8 cellular contexts compared by ENCODE assay signal in the genomic region with DNA sequence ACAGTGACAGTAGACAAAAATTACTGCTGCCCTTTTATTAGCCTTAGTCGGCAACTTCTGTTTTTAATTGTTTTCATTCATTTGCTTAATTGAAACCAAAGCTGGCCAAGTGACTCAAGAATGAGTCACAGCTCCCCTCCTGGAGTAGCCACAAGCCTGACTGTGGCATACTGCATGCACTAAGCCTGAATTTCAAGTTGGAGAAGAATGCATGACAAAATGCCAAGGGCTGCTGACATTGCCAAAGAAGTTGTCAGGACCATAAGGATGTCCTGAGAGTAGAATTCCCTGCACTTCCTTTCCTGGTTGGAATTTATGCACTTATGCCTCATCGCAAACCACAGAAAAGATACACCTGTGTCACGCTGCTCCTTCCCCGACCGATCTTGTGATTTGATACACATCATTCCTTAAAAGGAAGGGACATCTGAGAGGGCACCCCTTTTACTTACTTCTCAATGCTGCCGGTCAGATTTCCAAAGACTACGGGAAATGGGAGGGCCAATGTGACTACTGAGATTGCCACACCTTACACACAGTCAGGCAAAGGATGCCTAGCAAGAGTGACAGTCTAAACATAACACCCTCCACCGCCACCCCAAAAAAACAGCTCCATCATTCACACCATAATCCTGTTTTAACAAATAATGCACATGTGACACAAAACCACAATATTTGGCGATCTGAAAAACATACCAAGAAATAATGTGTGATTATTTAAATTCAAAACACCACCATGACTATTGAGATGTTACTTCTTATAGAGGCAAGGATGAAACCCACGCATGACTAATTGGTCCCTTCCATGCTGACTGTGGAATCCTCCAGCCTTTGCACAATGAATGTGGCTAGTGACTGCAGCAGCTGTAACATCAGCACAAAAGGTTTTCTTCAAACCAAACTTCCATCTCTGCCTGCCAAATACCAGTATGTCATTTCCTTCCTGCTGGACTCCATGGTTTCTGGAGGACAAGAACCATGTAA. TPM values are rescaled to one million over a fixed set of nuclear protein-coding genes. Genes with fewer than 3 reads are reported as not detected.
DNase-seq lines count a peak whose midpoint lies in the region; ATAC-seq and TF ChIP-seq lines count a peak whose summit lies in the region.

No MANE protein-coding gene starts in this region.

- H3K27me3 Mint-ChIP-seq in CD8-positive, alpha-beta T cell (ENCODE audit: low read depth), result no peaks in the 10 kb centered on the region
- H3K27me3 Mint-ChIP-seq in activated CD4-positive, alpha-beta memory T cell treated with anti-CD3 and anti-CD28 coated beads for 36 hours, result no peaks in the 10 kb centered on the region

- no peaks in the 10 kb centered on the region for H3K9me3 ChIP-seq in CD8-positive, alpha-beta T cell (ENCODE audit: low read length)

- CTCF ChIA-PET in CD8-positive, alpha-beta T cell (lab: Charles Lee), result interaction anchor here (0.6 to 1.1 kb wide), 2 partner anchors 25 to 27 kb away, joined by 3 to 4 read pairs; no protein-coding TSS in a partner anchor
- CTCF ChIA-PET in activated CD4-positive, alpha-beta memory T cell treated with anti-CD3 and anti-CD28 coated beads for 36 hours (lab: Charles Lee), result interaction anchor here (1.1 to 1.2 kb wide), 2 partner anchors 27 to 154 kb away, joined by 3 read pairs; no protein-coding TSS in a partner anchor

- POLR2A ChIA-PET in CD8-positive, alpha-beta T cell (lab: Charles Lee), result no interaction called here
- POLR2A ChIA-PET in activated CD4-positive, alpha-beta memory T cell treated with anti-CD3 and anti-CD28 coated beads for 36 hours (lab: Charles Lee), result interaction anchor here (1.2 to 1.7 kb wide), 2 partner anchors 27 to 29 kb away, joined by 3 to 10 read pairs; no protein-coding TSS in a partner anchor

- H3K4me1 Mint-ChIP-seq in CD8-positive, alpha-beta T cell (ENCODE audit: low read depth), result peaks cover 67% of the 10 kb centered on the region
- peaks cover 44% of the 10 kb centered on the region for H3K4me1 Mint-ChIP-seq in activated CD4-positive, alpha-beta memory T cell treated with anti-CD3 and anti-CD28 coated beads for 36 hours (ENCODE audit: low read depth)

- TF ChIP-seq CTCF in CD8-positive, alpha-beta T cell (IDR thresholded peaks at IDR 0.05), result no peak
- TF ChIP-seq CTCF in LNCaP clone FGC (IDR thresholded peaks at IDR 0.05; ENCODE audit: control insufficient read depth, extremely low read depth, insufficient read depth) (no peak), fibroblast of mammary gland (conservative IDR thresholded peaks at IDR 0.05; ENCODE audit: control insufficient read depth, insufficient read depth, low read depth, low read length) (no peak)

- H3K4me3 ChIP-seq in CD8-positive, alpha-beta T cell (ENCODE audit: low read depth, low read length), result no peak overlapping the region
- no peak overlapping the region for H3K4me3 ChIP-seq in LNCaP clone FGC (ENCODE audit: low read depth, low read length)
- H3K4me3 ChIP-seq in fibroblast of mammary gland (ENCODE audit: control insufficient read depth, low read depth, low read length), result no peak overlapping the region

- peak; percentile 78 for ATAC-seq in CD8-positive, alpha-beta T cell
- peak; percentile 44 for ATAC-seq in GM21723 (IDR thresholded peaks at IDR 0.05; ENCODE audit: unreplicated experiment)

- no peaks in the 10 kb centered on the region for H3K36me3 Mint-ChIP-seq in CD8-positive, alpha-beta T cell
- no peaks in the 10 kb centered on the region for H3K36me3 Mint-ChIP-seq in activated CD4-positive, alpha-beta memory T cell treated with anti-CD3 and anti-CD28 coated beads for 36 hours

- H3K27ac Mint-ChIP-seq in CD8-positive, alpha-beta T cell, result peak overlapping the region; percentile 50
- peak overlapping the region; percentile 64 for H3K27ac Mint-ChIP-seq in activated CD4-positive, alpha-beta memory T cell treated with anti-CD3 and anti-CD28 coated beads for 36 hours

- H3K36me3 ChIP-seq in CD8-positive, alpha-beta T cell (ENCODE audit: insufficient read depth, low read length), result no peaks in the 10 kb centered on the region

- peak in 5 of 7 experiments; percentile 27 to 57 (median 34) for DNase-seq in CD8-positive, alpha-beta T cell
- DNase-seq in LNCaP clone FGC (ENCODE audit: low read depth) (peak; percentile 94), fibroblast of mammary gland (ENCODE audit: low read depth) (peak; percentile 98), pons (ENCODE audit: low spot score) (peak; percentile 25), NCI-H345 treated with DMSO at 0.1 percent for 48 hours (lab: John Stamatoyannopoulos, UW; ENCODE audit: unreplicated experiment) (no peak), NCI-H2029 treated with DMSO at 0.1 percent for 48 hours (lab: John Stamatoyannopoulos, UW) (no peak)
- DNase-seq in activated CD4-positive, alpha-beta memory T cell treated with anti-CD3 and anti-CD28 coated beads for 36 hours, result peak; percentile 72

- no peaks in the 10 kb centered on the region for H3K27me3 ChIP-seq in CD8-positive, alpha-beta T cell (ENCODE audit: insufficient read depth, low read length)

- H3K9me3 Mint-ChIP-seq in CD8-positive, alpha-beta T cell, result no peaks in the 10 kb centered on the region
- H3K9me3 Mint-ChIP-seq in activated CD4-positive, alpha-beta memory T cell treated with anti-CD3 and anti-CD28 coated beads for 36 hours, result no peaks in the 10 kb centered on the region

- peak overlapping the region; percentile 17 for H3K27ac ChIP-seq in CD8-positive, alpha-beta T cell (ENCODE audit: low read depth, low read length)

- H3K4me3 Mint-ChIP-seq in CD8-positive, alpha-beta T cell, result peak overlapping the region; percentile 62
- peak overlapping the region; percentile 49 for H3K4me3 Mint-ChIP-seq in activated CD4-positive, alpha-beta memory T cell treated with anti-CD3 and anti-CD28 coated beads for 36 hours

- H3K4me1 ChIP-seq in CD8-positive, alpha-beta T cell (ENCODE audit: insufficient read depth, low read length), result peaks cover 35% of the 10 kb centered on the region

- intact Hi-C loops in CD8-positive, alpha-beta T cell (cut with DNase I, micrococcal nuclease), result no loop called here
- intact Hi-C loops in activated CD4-positive, alpha-beta memory T cell treated with anti-CD3 and anti-CD28 coated beads for 36 hours (cut with micrococcal nuclease), result loop anchor here (1.0 to 10.0 kb wide), 6 partner anchors 14 to 628 kb away; partner anchors contain the start of gene EEIG2

RNA-seq across cellular contexts. Expression of gene VAV3, which starts 28.2 kb away (rescaled TPM):
- total RNA-seq in CD8-positive, alpha-beta T cell, result 10 to 100 TPM in 1 of 2 experiments, 1 to 10 TPM in 1; 9.7 to 11.4 TPM
- total RNA-seq in activated CD4-positive, alpha-beta memory T cell treated with anti-CD3 and anti-CD28 coated beads for 36 hours, result 1 to 10 TPM; 2.3 to 3.3 TPM

Comparison
In these comparisons a context has a peak if more than half of its experiments do, and no peak if none do; other contexts are left out.
1. DNase-seq: peak in CD8-positive, alpha-beta T cell (5 of 7), LNCaP clone FGC (single experiment), activated CD4-positive, alpha-beta memory T cell treated with anti-CD3 and anti-CD28 coated beads for 36 hours (single experiment), fibroblast of mammary gland (single experiment) and pons (single experiment); none in NCI-H345 treated with DMSO at 0.1 percent for 48 hours (single experiment) and NCI-H2029 treated with DMSO at 0.1 percent for 48 hours (single experiment).